ENCODE assay signal across 8 cellular contexts in the genomic region with DNA sequence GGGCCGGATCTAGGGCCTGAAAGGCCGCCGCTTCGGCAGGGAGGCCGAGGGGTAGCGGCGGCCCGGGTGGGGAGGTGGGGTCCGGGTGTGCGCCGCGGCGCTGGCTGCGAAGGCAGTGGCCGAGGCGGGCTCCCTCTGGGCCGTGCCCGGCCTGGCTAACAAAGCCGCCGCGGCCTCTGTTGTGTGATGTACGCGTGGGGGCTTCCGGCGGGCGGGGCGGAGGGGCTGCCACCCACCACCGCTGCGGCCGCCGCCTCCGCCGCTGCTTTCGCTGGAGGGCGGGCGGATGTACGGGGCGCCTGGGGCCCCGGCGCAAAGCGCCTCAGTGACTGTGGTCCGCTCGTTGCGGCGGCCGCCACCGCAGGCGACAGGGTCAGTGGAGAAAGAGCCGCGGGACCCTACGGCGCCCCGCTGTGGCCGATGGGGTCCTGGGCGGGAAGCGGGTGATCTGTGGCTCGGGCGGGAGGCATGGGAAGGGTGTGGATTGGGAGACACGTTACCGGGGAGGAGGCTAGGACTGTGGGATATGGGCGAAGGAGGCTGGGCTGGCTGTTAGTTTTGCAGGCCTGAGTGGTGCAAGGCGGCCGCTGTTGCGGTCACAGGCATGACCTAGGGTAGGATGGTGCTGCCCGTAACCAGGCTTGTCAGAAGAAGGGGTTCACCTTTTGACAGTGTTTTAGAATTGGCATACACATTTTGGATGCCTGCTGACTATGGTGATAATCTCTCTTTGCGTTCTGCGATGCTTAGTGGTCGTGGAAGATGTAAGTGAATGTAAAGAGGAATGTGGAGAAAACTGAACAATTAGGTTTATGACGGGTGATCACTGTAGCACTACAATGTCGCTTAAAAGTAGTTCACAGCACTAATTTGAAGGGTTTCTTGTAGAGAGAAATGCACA. TPM values are rescaled to one million over a fixed set of nuclear protein-coding genes. Genes with fewer than 3 reads are reported as not detected.
A peak's percentile ranks its signal among the peaks of the same experiment; 100 is the strongest.
DNase-seq lines count a peak whose midpoint lies in the region; ATAC-seq and TF ChIP-seq lines count a peak whose summit lies in the region.

No MANE protein-coding gene starts in this region.

- H3K27me3 ChIP-seq in neural cell (ENCODE audit: insufficient read depth, low read depth, low read length) (no peaks in the 10 kb centered on the region), stomach (no peaks in the 10 kb centered on the region)

- ATAC-seq in GM19035 (IDR thresholded peaks at IDR 0.05; ENCODE audit: unreplicated experiment) = peak; percentile 42
- peak; percentile 43 for ATAC-seq in HG03354 (IDR thresholded peaks at IDR 0.05; ENCODE audit: poor library complexity, severe bottlenecking, unreplicated experiment)

- peak in 13 of 14 donors; percentile 7 to 75 (median 52) for DNase-seq in C1 segment of cervical spinal cord (lab: John Stamatoyannopoulos, UW)
- DNase-seq in activated T-helper 9 cell treated with anti-CD3 and anti-CD28 coated beads, Interleukin-2, amount 50 U/mL, for 16 hours (ENCODE audit: low read depth) = peak; percentile 51
- peak; percentile 71 for DNase-seq in fibroblast of pulmonary artery (ENCODE audit: low read depth)
- DNase-seq in stomach = peak; percentile 81

- intact Hi-C loops in stomach (cut with DNase I; ENCODE audit: low total_unique reads) = loop anchor here (10.0 kb wide), 1 partner anchor 98 kb away; no protein-coding TSS in a partner anchor

- TF ChIP-seq EP300 in neural cell (conservative IDR thresholded peaks at IDR 0.05; ENCODE audit: poor library complexity, severe bottlenecking) = no peak
- TF ChIP-seq EP300 in stomach (IDR thresholded peaks at IDR 0.05) = no peak

- H3K4me3 ChIP-seq in fibroblast of pulmonary artery (replicated peaks; ENCODE audit: low read depth, low read length) (peak overlapping the region; percentile 87), neural cell (ENCODE audit: low read length) (peak overlapping the region; percentile 79), stomach (peak overlapping the region; percentile 81 to 100 (median 94))

- H2AFZ ChIP-seq in neural cell (ENCODE audit: low read depth, low read length) = peak overlapping the region; percentile 58

- peaks cover 16% of the 10 kb centered on the region for H4K20me1 ChIP-seq in neural cell (ENCODE audit: insufficient read depth)

- H3K4me1 ChIP-seq in stomach = peaks cover 21 to 56% (median 46%) of the 10 kb centered on the region in 4 donors

- H3K79me2 ChIP-seq in neural cell (replicated peaks; ENCODE audit: insufficient read depth, low read length) = peaks cover 34% of the 10 kb centered on the region

- no peaks in the 10 kb centered on the region for H3F3A ChIP-seq in neural cell (ENCODE audit: insufficient read depth, low read length, poor library complexity, severe bottlenecking)

- H3K27ac ChIP-seq in neural cell (ENCODE audit: low read length) (peak overlapping the region; percentile 98), stomach (peak overlapping the region; percentile 99 to 100 (median 99))

- no peak for TF ChIP-seq POLR2A in stomach (IDR thresholded peaks at IDR 0.05)

- H3K9me3 ChIP-seq in neural cell (ENCODE audit: low read length) = no peaks in the 10 kb centered on the region
- H3K9me3 ChIP-seq in stomach = no peaks in the 10 kb centered on the region

- H3K36me3 ChIP-seq in neural cell (ENCODE audit: insufficient read depth, low read length) (no peaks in the 10 kb centered on the region), stomach (peaks cover 30 to 43% (median 37%) of the 10 kb centered on the region in 4 donors)

- 0 to 2% (median 1%) methylated on average over 16 to 70 of the region's 70 CpGs for WGBS in stomach, 5 donors

- H3K9me2 ChIP-seq in neural cell (ENCODE audit: insufficient read depth, low read length) = no peaks in the 10 kb centered on the region

- TF ChIP-seq RAD21 in neural cell (conservative IDR thresholded peaks at IDR 0.05) = peak; percentile 43

- H3K4me2 ChIP-seq in neural cell (ENCODE audit: low read length) = peak overlapping the region; percentile 99

- peak overlapping the region; percentile 96 for H3K9ac ChIP-seq in neural cell (ENCODE audit: low read length)

- TF ChIP-seq CTCF in fibroblast of pulmonary artery (IDR thresholded peaks at IDR 0.05; ENCODE audit: low read length, missing control alignments) (peak; percentile 42), neural cell (IDR thresholded peaks at IDR 0.05; ENCODE audit: poor library complexity, severe bottlenecking) (peak; percentile 61), stomach (IDR thresholded peaks at IDR 0.05) (peak in 5 of 7 experiments; percentile 36 to 58 (median 54))

TF ChIP-seq in PFSK-1, 5 proteins besides CTCF, POLR2A, EP300 and RAD21:
- TF ChIP-seq POLR2AphosphoS5 (IDR thresholded peaks at IDR 0.05; ENCODE audit: low read depth, low read length) (no peak), FOXP2 (optimal IDR thresholded peaks at IDR 0.05; ENCODE audit: borderline replicate concordance, extremely low read depth, extremely low read length, insufficient read depth) (peak; percentile 21), SIN3A (IDR thresholded peaks at IDR 0.05; ENCODE audit: borderline replicate concordance, insufficient read depth, low read length) (no peak), TAF1 (IDR thresholded peaks at IDR 0.05; ENCODE audit: borderline replicate concordance, insufficient read depth, low read length) (0 out of 2 replicates have a peak, but pooled peaks have one; percentile 55)

TF ChIP-seq in neural cell, 6 proteins besides CTCF, POLR2A, EP300 and RAD21:
- TF ChIP-seq TAF1 (IDR thresholded peaks at IDR 0.05; ENCODE audit: low read depth) (no peak), SMC3 (conservative IDR thresholded peaks at IDR 0.05; ENCODE audit: poor library complexity) (peak; percentile 61), MXI1 (conservative IDR thresholded peaks at IDR 0.05; ENCODE audit: poor library complexity, severe bottlenecking) (peak; percentile 58), EZH2 (IDR thresholded peaks at IDR 0.05; ENCODE audit: borderline replicate concordance, insufficient read depth, low read length, poor library complexity, severe bottlenecking) (no peak), POLR2AphosphoS5 (IDR thresholded peaks at IDR 0.05) (no peak)
- TF ChIP-seq, protein P1, sequence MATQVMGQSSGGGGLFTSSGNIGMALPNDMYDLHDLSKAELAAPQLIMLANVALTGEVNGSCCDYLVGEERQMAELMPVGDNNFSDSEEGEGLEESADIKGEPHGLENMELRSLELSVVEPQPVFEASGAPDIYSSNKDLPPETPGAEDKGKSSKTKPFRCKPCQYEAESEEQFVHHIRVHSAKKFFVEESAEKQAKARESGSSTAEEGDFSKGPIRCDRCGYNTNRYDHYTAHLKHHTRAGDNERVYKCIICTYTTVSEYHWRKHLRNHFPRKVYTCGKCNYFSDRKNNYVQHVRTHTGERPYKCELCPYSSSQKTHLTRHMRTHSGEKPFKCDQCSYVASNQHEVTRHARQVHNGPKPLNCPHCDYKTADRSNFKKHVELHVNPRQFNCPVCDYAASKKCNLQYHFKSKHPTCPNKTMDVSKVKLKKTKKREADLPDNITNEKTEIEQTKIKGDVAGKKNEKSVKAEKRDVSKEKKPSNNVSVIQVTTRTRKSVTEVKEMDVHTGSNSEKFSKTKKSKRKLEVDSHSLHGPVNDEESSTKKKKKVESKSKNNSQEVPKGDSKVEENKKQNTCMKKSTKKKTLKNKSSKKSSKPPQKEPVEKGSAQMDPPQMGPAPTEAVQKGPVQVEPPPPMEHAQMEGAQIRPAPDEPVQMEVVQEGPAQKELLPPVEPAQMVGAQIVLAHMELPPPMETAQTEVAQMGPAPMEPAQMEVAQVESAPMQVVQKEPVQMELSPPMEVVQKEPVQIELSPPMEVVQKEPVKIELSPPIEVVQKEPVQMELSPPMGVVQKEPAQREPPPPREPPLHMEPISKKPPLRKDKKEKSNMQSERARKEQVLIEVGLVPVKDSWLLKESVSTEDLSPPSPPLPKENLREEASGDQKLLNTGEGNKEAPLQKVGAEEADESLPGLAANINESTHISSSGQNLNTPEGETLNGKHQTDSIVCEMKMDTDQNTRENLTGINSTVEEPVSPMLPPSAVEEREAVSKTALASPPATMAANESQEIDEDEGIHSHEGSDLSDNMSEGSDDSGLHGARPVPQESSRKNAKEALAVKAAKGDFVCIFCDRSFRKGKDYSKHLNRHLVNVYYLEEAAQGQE (IDR thresholded peaks at IDR 0.05; ENCODE audit: borderline replicate concordance) = no peak

RNA-seq across cellular contexts. Expression of a gene that starts 0.7 kb away (rescaled TPM):
- 184 TPM for polyA plus RNA-seq in PFSK-1 (2012; ENCODE audit: insufficient read length, low read depth)
- 291 and 339 TPM in 2 replicates for polyA plus RNA-seq in neural cell
- polyA minus RNA-seq in neural cell = 793 and 913 TPM in 2 replicates
- total RNA-seq in stomach = 100 to 1,000 TPM in 4 of 5 donors, 10 to 100 TPM in 1; 32.4 to 530 (median 197) TPM
- polyA plus RNA-seq in stomach = 10 to 100 TPM; 31.0 to 88.6 (median 84.7) TPM

RNA-seq across cellular contexts. Expression of a gene that starts 52.1 kb away (rescaled TPM):
- 13.3 TPM for polyA plus RNA-seq in PFSK-1 (2012; ENCODE audit: insufficient read length, low read depth)
- polyA plus RNA-seq in neural cell = 699 and 745 TPM in 2 replicates
- 219 and 220 TPM in 2 replicates for polyA minus RNA-seq in neural cell
- 100 to 1,000 TPM in 4 of 5 donors, 10 to 100 TPM in 1; 60.5 to 245 (median 158) TPM for total RNA-seq in stomach
- polyA plus RNA-seq in stomach = 100 to 1,000 TPM in 2 of 3 donors, 10 to 100 TPM in 1; 95.0 to 270 (median 117) TPM

Comparison
In these comparisons a context has a peak if more than half of its experiments do, and no peak if none do; other contexts are left out.
1. Peak in every context shown above with its lines: DNase-seq, ATAC-seq, H3K4me3 ChIP-seq and H3K27ac ChIP-seq.